Comparison of ENCODE assay signal across 7 cellular contexts in the genomic region with DNA sequence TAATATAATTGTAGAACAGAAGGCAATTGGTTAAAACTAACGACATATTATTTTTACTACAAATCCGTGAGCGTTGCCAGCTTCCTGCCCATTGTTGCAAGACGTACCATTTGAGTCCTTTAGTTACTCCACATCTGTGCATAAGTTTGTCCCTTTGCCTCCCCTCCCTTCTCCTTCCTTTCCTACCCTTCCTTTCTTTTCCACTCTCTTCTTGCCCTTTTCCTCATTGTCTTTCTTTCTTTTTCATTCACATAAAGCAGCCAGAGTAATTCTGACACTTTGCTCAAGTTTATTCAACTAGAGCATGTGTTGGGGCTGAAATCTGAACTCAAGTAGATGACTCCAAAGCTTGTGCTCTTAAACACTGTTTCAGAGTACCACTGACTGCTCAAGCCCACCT.
"Had no signal": no experiment of that assay in that cellular context is flagged by ENCODE, and none has a peak within 500 bp of the region (broad histone marks: within the 10 kb centered on the region; RNA-seq: fewer than 3 reads in every experiment).

No MANE protein-coding gene starts in this region.

- ATAC-seq: GM12878 had no signal

- H3K4me3 ChIP-seq: GM12878 had no signal

- DNase-seq: GDM1, GF-D8 had no signal

- FAIRE-seq: G401.6, GM12878, GM12891, GM12892, GM18507 had no signal
